ENCODE assay signal across 15 cellular contexts in the genomic region with DNA sequence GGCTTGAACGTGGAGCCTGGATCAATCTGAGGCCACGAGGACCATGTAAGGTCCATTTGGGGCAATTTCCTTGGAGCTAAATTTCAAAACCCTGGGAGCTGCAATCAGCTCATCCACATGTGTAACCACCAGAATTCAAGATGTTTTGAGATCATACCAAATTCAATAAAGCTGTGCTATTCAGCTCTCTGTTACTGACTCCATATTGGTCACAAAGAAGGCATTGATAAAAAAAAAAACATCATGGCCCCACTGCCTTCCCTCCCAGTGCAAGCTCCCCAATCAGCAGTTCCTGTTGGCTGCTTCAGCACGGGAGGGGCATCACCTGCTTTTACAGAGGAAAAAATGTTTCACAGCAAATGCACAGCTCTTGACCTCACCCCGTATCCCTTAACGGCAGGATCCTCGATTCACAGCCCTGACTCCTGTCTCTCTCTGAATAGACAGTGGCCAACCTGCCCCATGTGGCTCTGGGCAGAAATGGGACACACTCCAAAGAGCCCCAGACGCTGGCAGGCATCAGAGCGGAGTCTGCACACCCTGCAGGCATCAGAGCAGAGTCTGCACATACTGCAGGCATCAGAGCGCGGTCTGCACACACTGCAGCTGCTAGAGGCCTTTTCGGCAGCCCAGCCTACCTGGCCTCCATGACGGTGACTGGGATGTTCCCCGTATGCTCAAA. TPM values are rescaled to one million over a fixed set of nuclear protein-coding genes. Genes with fewer than 3 reads are reported as not detected.
DNase-seq lines count a peak whose midpoint lies in the region; ATAC-seq, FAIRE-seq and TF ChIP-seq lines count a peak whose summit lies in the region.
"Had no signal": no experiment of that assay in that cellular context is flagged by ENCODE, and none has a peak within 500 bp of the region (broad histone marks: within the 10 kb centered on the region; RNA-seq: fewer than 3 reads in every experiment).

No MANE protein-coding gene starts in this region.

- no peak for FAIRE-seq in GM12892 (lab: Jason Lieb, UNC)
- FAIRE-seq: H54 had no signal

- intact Hi-C loops in cardiac septum (cut with DNase I), result no loop called here

- peak overlapping the region; percentile 71 for H3K27ac ChIP-seq in HUES48 (ENCODE audit: low read depth, low read length)
- H3K27ac ChIP-seq in substantia nigra (ENCODE audit: low read depth, low read length, poor library complexity, severe bottlenecking), result peak overlapping the region; percentile 67
- H3K27ac ChIP-seq: BLaER1, SK-N-MC had no signal

- no peak for TF ChIP-seq POLR2A in GM12892 (IDR thresholded peaks at IDR 0.05; ENCODE audit: low read depth, low read length)

- peaks cover 3% of the 10 kb centered on the region for H3K4me1 Mint-ChIP-seq in T-helper 17 cell

- peaks cover 80% of the 10 kb centered on the region for H3K36me3 ChIP-seq in HUES48 (ENCODE audit: control insufficient read depth, insufficient read depth, low read length)

- no peak overlapping the region for H3K4me3 ChIP-seq in HUES48 (ENCODE audit: low read depth, low read length)
- H3K4me3 ChIP-seq: BLaER1, SK-N-MC had no signal

- H3K9ac ChIP-seq in HUES48 (ENCODE audit: low read depth, low read length), result no peak overlapping the region
- H3K9ac ChIP-seq: BLaER1 had no signal

- no peaks in the 10 kb centered on the region for H3K36me3 Mint-ChIP-seq in T-helper 17 cell (ENCODE audit: low read depth)

- H3K27me3 ChIP-seq in HUES48 (ENCODE audit: control insufficient read depth, insufficient read depth, low read length), result no peaks in the 10 kb centered on the region
- H3K27me3 ChIP-seq: BLaER1 had no signal

- no peaks in the 10 kb centered on the region for H3K27me3 Mint-ChIP-seq in T-helper 17 cell

- H3K4me3 Mint-ChIP-seq in T-helper 17 cell, result no peak overlapping the region

- ATAC-seq in T-helper 17 cell (no peak), GM19455 (IDR thresholded peaks at IDR 0.05; ENCODE audit: unreplicated experiment) (no peak)

- DNase-seq in T-helper 17 cell (no peak), foreskin melanocyte (peak; percentile 73), substantia nigra (lab: John Stamatoyannopoulos, UW) (peak in 21 of 49 donors; percentile 2 to 70 (median 21)), cardiac septum (ENCODE audit: low spot score) (no peak), GM12892 (ENCODE audit: insufficient read length) (no peak)
- DNase-seq: KG1, NCI-H1092, NCI-H1694, NCI-H2107, NCI-H69 had no signal

- H3K4me1 ChIP-seq in HUES48 (ENCODE audit: control insufficient read depth, insufficient read depth, low read length), result no peaks in the 10 kb centered on the region
- H3K4me1 ChIP-seq: BLaER1 had no signal

- H3K9me3 ChIP-seq in HUES48 (ENCODE audit: control insufficient read depth, insufficient read depth, low read length) (no peaks in the 10 kb centered on the region), T-helper 17 cell (ENCODE audit: control insufficient read depth, low read length, poor library complexity, severe bottlenecking) (no peaks in the 10 kb centered on the region)
- H3K9me3 ChIP-seq: BLaER1 had no signal

- peak overlapping the region; percentile 4 for H3K27ac Mint-ChIP-seq in T-helper 17 cell

RNA-seq across cellular contexts. Expression of gene FANCA, which starts 37.1 kb away (rescaled TPM):
- 10 to 100 TPM; 10.7 to 12.7 TPM for total RNA-seq in T-helper 17 cell
- total RNA-seq in cardiac septum, result 1.0 TPM
- 62.7 TPM for polyA plus RNA-seq in GM12892 (2012; ENCODE audit: missing spikeins)

RNA-seq across cellular contexts. Expression of gene SPIRE2, which starts 48.9 kb away (rescaled TPM):
- total RNA-seq in T-helper 17 cell, result 1 to 10 TPM; 1.3 to 3.3 TPM
- total RNA-seq in cardiac septum, result 0.92 TPM
- 0.76 TPM for polyA plus RNA-seq in GM12892 (2012; ENCODE audit: missing spikeins)

RNA-seq across cellular contexts. Expression of gene ZNF276, which starts 58.0 kb away (rescaled TPM):
- 100 to 1,000 TPM; 103 to 104 TPM for total RNA-seq in T-helper 17 cell
- 17.5 TPM for total RNA-seq in cardiac septum
- 12.2 TPM for polyA plus RNA-seq in GM12892 (2012; ENCODE audit: missing spikeins)

RNA-seq across cellular contexts. Expression of gene VPS9D1, which starts 58.7 kb away (rescaled TPM):
- 10 to 100 TPM; 18.8 to 23.2 TPM for total RNA-seq in T-helper 17 cell
- total RNA-seq in cardiac septum, result 19.7 TPM
- polyA plus RNA-seq in GM12892 (2012; ENCODE audit: missing spikeins), result 2.7 TPM
